ENCODE assay signal across 1 cellular context in the genomic region with DNA sequence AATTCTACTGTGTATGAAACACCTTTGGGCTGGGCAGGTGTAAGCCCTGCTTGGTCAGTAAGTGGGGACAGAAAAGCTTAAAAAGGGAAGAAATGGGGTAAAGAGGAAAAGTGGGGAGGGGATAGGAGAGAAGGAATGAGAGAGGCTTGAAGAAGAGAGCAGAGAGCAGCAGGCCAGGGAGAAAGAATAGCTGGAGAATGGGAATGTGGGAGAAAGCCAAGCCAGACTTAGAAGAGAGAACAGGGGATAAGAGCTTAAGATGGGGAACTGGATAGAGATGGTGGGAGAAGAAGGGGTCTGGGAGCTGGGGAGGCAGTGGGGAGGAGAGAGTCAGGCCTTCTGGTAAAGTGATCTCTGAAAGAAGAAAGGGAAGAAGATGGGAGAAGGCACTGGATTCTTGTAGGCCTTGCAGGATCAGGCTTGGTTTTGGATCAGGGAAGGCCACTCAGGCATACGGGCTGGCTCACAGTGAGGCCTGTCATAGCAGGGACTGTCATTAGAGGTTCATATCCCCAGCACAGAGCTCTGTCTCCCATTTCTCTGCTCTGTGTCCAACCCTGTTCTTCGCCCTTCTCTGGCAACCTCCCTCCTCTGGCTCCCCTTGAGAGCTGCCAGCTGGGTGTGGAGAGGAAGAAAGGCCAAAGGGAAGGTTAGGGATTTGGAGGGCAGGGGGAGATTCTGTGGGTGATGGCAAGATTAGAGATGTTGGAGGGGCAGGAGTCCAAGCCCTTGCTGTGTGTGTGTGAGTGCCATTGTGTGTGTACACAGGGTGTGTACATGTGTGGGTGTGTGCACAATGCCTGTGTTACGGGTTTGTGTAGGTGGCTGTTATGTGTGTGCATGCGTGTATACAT.
A peak's percentile ranks its signal among the peaks of the same experiment; 100 is the strongest.
TF ChIP-seq lines count a peak whose summit lies in the region.

No MANE protein-coding gene starts in this region.

TF ChIP-seq in K562, 482 proteins besides CTCF, POLR2A, EP300 and RAD21 (continued from another document):
- 0 out of 2 replicates have a peak, but pooled peaks have one; percentile 46 for TF ChIP-seq THRB (CRISPR knock-in tag; conservative IDR thresholded peaks at IDR 0.05)
- no peak for TF ChIP-seq ZBTB5 (IDR thresholded peaks at IDR 0.05)
- TF ChIP-seq NR2F6 (CRISPR knock-in tag; IDR thresholded peaks at IDR 0.05): no peak
- no peak for TF ChIP-seq UBTF (IDR thresholded peaks at IDR 0.05; ENCODE audit: borderline replicate concordance in 1 of 2, low read depth in 2 of 2, low read length in 2 of 2)
